Comparison of ENCODE assay signal across 16 cellular contexts in genomic region chr4:102809691-102810090, GRCh38. TPM values are rescaled to one million over a fixed set of nuclear protein-coding genes. Genes with fewer than 3 reads are reported as not detected.
DNase-seq lines count a peak whose midpoint lies in the region; ATAC-seq and TF ChIP-seq lines count a peak whose summit lies in the region.
"Had no signal": no experiment of that assay in that cellular context is flagged by ENCODE, and none has a peak within 500 bp of the region (broad histone marks: within the 10 kb centered on the region; RNA-seq: fewer than 3 reads in every experiment).

No MANE protein-coding gene starts in this region.

- intact Hi-C loops in left ventricle myocardium inferior (cut with micrococcal nuclease), result no loop called here
- intact Hi-C loops in left ventricle myocardium superior (cut with micrococcal nuclease), result no loop called here
- intact Hi-C loops in activated T-helper 2 cell treated with anti-CD3 and anti-CD28 coated beads, Interferon-gamma antibody, Interleukin-2, Interleukin-4, amounts not matched to agents 10 μg/mL and 5 μg/mL and 100 μg/mL, durations not matched to agents 14 hours and 24 hours and 36 hours (cut with micrococcal nuclease), result loop anchor here (1.0 kb wide), 2 partner anchors 10 to 16 kb away; no protein-coding TSS in a partner anchor

- peak overlapping the region; percentile 67 for H3K27ac Mint-ChIP-seq in activated T-helper 2 cell treated with anti-CD3 and anti-CD28 coated beads, Interferon-gamma antibody, Interleukin-2, Interleukin-4, amounts not matched to agents 10 μg/mL and 5 μg/mL and 100 μg/mL, durations not matched to agents 14 hours and 24 hours and 36 hours

- no peaks in the 10 kb centered on the region for H3K27me3 ChIP-seq in left ventricle myocardium inferior (ENCODE audit: low read depth)
- H3K27me3 ChIP-seq: BLaER1, esophagus muscularis mucosa had no signal

- no peak for DNase-seq in left ventricle myocardium inferior
- no peak for DNase-seq in left ventricle myocardium superior
- DNase-seq in activated T-helper 2 cell treated with anti-CD3 and anti-CD28 coated beads, Interferon-gamma antibody, Interleukin-2, Interleukin-4, amounts not matched to agents 10 μg/mL and 5 μg/mL and 100 μg/mL, durations not matched to agents 14 hours and 24 hours and 36 hours (ENCODE audit: low spot score), result no peak
- DNase-seq in iris pigment epithelial cell (ENCODE audit: low read depth), result peak; percentile 41
- DNase-seq in RPMI8226, result no peak
- no peak for DNase-seq in AG08396 (ENCODE audit: low spot score)
- DNase-seq: NCI-H1436; NCI-H526; Right ventricle myocardium superior; stimulated activated CD4-positive, alpha-beta T cell treated with anti-CD3 and anti-CD28 coated beads, Interleukin-4, amount 100 ng/mL, for 1 hour; stimulated activated naive CD4-positive, alpha-beta T cell treated with Interleukin-2 at 50 U/mL for 16 hours had no signal

- H3K4me3 Mint-ChIP-seq in activated T-helper 2 cell treated with anti-CD3 and anti-CD28 coated beads, Interferon-gamma antibody, Interleukin-2, Interleukin-4, amounts not matched to agents 10 μg/mL and 5 μg/mL and 100 μg/mL, durations not matched to agents 14 hours and 24 hours and 36 hours (ENCODE audit: low read depth), result no peak overlapping the region

- H3K36me3 Mint-ChIP-seq in activated T-helper 2 cell treated with anti-CD3 and anti-CD28 coated beads, Interferon-gamma antibody, Interleukin-2, Interleukin-4, amounts not matched to agents 10 μg/mL and 5 μg/mL and 100 μg/mL, durations not matched to agents 14 hours and 24 hours and 36 hours (ENCODE audit: low read depth), result peaks cover 82% of the 10 kb centered on the region

- peaks cover 30% of the 10 kb centered on the region for H3K36me3 ChIP-seq in left ventricle myocardium inferior

- H3K4me1 ChIP-seq in left ventricle myocardium inferior, result peaks cover 89% of the 10 kb centered on the region
- H3K4me1 ChIP-seq: BLaER1 had no signal

- TF ChIP-seq CTCF in left ventricle myocardium inferior (IDR thresholded peaks at IDR 0.05; ENCODE audit: borderline replicate concordance), result no peak

- H3K27ac ChIP-seq in left ventricle myocardium inferior (replicated peaks), result peak overlapping the region; percentile 52
- H3K27ac ChIP-seq: BLaER1, esophagus muscularis mucosa, VCaP had no signal

- H3K9me3 Mint-ChIP-seq in activated T-helper 2 cell treated with anti-CD3 and anti-CD28 coated beads, Interferon-gamma antibody, Interleukin-2, Interleukin-4, amounts not matched to agents 10 μg/mL and 5 μg/mL and 100 μg/mL, durations not matched to agents 14 hours and 24 hours and 36 hours, result no peaks in the 10 kb centered on the region

- H3K9me3 ChIP-seq in left ventricle myocardium inferior (replicated peaks), result no peaks in the 10 kb centered on the region
- H3K9me3 ChIP-seq: BLaER1, esophagus muscularis mucosa had no signal

- H3K4me3 ChIP-seq in left ventricle myocardium inferior, result no peak overlapping the region
- H3K4me3 ChIP-seq: BLaER1, esophagus muscularis mucosa had no signal

- no peaks in the 10 kb centered on the region for H3K27me3 Mint-ChIP-seq in activated T-helper 2 cell treated with anti-CD3 and anti-CD28 coated beads, Interferon-gamma antibody, Interleukin-2, Interleukin-4, amounts not matched to agents 10 μg/mL and 5 μg/mL and 100 μg/mL, durations not matched to agents 14 hours and 24 hours and 36 hours (ENCODE audit: low read depth)

- peaks cover 68% of the 10 kb centered on the region for H3K4me1 Mint-ChIP-seq in activated T-helper 2 cell treated with anti-CD3 and anti-CD28 coated beads, Interferon-gamma antibody, Interleukin-2, Interleukin-4, amounts not matched to agents 10 μg/mL and 5 μg/mL and 100 μg/mL, durations not matched to agents 14 hours and 24 hours and 36 hours (ENCODE audit: low read depth)

- ATAC-seq in left ventricle myocardium superior (no peak), GM21786 (IDR thresholded peaks at IDR 0.05; ENCODE audit: unreplicated experiment) (no peak), HG02588 (IDR thresholded peaks at IDR 0.05; ENCODE audit: unreplicated experiment) (no peak)

RNA-seq across cellular contexts. Expression of gene UBE2D3, which starts 17.7 kb away (rescaled TPM):
- 251 TPM for total RNA-seq in left ventricle myocardium inferior
- 279 TPM for total RNA-seq in left ventricle myocardium superior
- total RNA-seq in activated T-helper 2 cell treated with anti-CD3 and anti-CD28 coated beads, Interferon-gamma antibody, Interleukin-2, Interleukin-4, amounts not matched to agents 10 μg/mL and 5 μg/mL and 100 μg/mL, durations not matched to agents 14 hours and 24 hours and 36 hours, result 429 and 432 TPM in 2 replicates

RNA-seq across cellular contexts. Expression of gene MANBA, which starts 48.9 kb away (rescaled TPM):
- total RNA-seq in left ventricle myocardium inferior, result 30.3 TPM
- total RNA-seq in left ventricle myocardium superior, result 27.3 TPM
- 9.4 and 11.3 TPM in 2 replicates for total RNA-seq in activated T-helper 2 cell treated with anti-CD3 and anti-CD28 coated beads, Interferon-gamma antibody, Interleukin-2, Interleukin-4, amounts not matched to agents 10 μg/mL and 5 μg/mL and 100 μg/mL, durations not matched to agents 14 hours and 24 hours and 36 hours

RNA-seq across cellular contexts. Expression of gene CISD2, which starts 59.1 kb away (rescaled TPM):
- total RNA-seq in left ventricle myocardium inferior (17.1 TPM), left ventricle myocardium superior (20.1 TPM)
- 50.8 and 51.4 TPM in 2 replicates for total RNA-seq in activated T-helper 2 cell treated with anti-CD3 and anti-CD28 coated beads, Interferon-gamma antibody, Interleukin-2, Interleukin-4, amounts not matched to agents 10 μg/mL and 5 μg/mL and 100 μg/mL, durations not matched to agents 14 hours and 24 hours and 36 hours
